In the genomic region with DNA sequence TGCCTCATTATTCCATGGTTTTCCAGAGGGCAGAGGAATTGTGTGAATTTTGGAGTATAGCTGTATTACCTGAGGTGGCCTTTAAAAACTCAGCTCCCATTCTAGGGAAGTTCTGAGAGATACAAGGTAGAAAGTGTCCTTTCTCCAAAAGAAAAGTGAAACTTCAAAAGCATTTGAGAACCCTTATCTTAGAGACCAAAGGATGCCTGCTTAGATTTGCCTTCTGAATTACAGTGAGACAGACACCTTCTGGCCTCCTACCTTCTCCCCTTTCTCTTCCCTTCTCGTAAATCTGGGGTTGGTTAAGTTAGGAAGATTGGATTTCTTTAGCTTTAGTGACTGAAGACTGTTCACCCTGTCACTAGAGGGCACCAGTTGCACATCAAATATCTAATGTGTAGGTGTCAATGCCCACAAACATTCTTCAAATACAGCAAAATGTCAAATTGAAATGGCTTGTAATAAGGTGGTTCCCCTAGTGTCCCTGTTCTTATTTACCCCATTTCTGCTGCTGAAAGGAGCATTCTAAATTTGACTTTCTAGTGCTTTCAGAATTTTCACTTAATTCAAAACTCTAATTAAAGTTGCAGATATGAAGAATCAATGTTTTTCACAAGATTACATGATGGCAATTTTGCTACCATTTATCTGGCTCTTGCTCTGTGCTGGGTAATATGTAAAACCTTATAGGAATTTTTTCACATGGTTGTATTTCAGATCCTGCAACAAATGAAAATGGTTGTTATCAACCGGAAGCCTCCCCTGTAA, we compare ENCODE assay signal across 9 cellular contexts. TPM values are rescaled to one million over a fixed set of nuclear protein-coding genes. Genes with fewer than 3 reads are reported as not detected.
DNase-seq lines count a peak whose midpoint lies in the region; ATAC-seq and TF ChIP-seq lines count a peak whose summit lies in the region.
"Had no signal": no experiment of that assay in that cellular context is flagged by ENCODE, and none has a peak within 500 bp of the region (broad histone marks: within the 10 kb centered on the region; RNA-seq: fewer than 3 reads in every experiment).

No MANE protein-coding gene starts in this region.

- intact Hi-C loops in activated T-helper 2 cell treated with anti-CD3 and anti-CD28 coated beads, Interferon-gamma antibody, Interleukin-2, Interleukin-4, amounts not matched to agents 10 μg/mL and 5 μg/mL and 100 μg/mL, durations not matched to agents 14 hours and 24 hours and 36 hours (cut with micrococcal nuclease): loop anchor here (1.0 to 10.0 kb wide), 3 partner anchors 521 to 1111 kb away; a partner anchor contains a TSS

- H3K27me3 Mint-ChIP-seq in activated T-helper 2 cell treated with anti-CD3 and anti-CD28 coated beads, Interferon-gamma antibody, Interleukin-2, Interleukin-4, amounts not matched to agents 10 μg/mL and 5 μg/mL and 100 μg/mL, durations not matched to agents 14 hours and 24 hours and 36 hours (ENCODE audit: low read depth): peaks cover 18% of the 10 kb centered on the region
- H3K27me3 Mint-ChIP-seq: activated naive CD4-positive, alpha-beta T cell treated with anti-CD3 and anti-CD28 coated beads, Interleukin-2, amount 50 U/mL, for 24 hours had no signal

- DNase-seq in D341Med (ENCODE audit: low spot score): peak; percentile 50
- peak; percentile 54 to 80 for DNase-seq in NCI-H524 (lab: John Stamatoyannopoulos, UW)
- DNase-seq in activated CD4-positive, alpha-beta T cell treated with anti-CD3 and anti-CD28 coated beads, Interleukin-2, amount 50 U/mL, for 4 hours: peak; percentile 25 to 27
- DNase-seq in fibroblast of pulmonary artery (ENCODE audit: low read depth): peak; percentile 80
- no peak for DNase-seq in omental fat pad (ENCODE audit: low spot score)
- no peak for DNase-seq in activated T-helper 2 cell treated with anti-CD3 and anti-CD28 coated beads, Interferon-gamma antibody, Interleukin-2, Interleukin-4, amounts not matched to agents 10 μg/mL and 5 μg/mL and 100 μg/mL, durations not matched to agents 14 hours and 24 hours and 36 hours (ENCODE audit: low spot score)

- H3K4me3 ChIP-seq in fibroblast of pulmonary artery (replicated peaks; ENCODE audit: low read depth, low read length): no peak overlapping the region

- H3K9me3 Mint-ChIP-seq in activated T-helper 2 cell treated with anti-CD3 and anti-CD28 coated beads, Interferon-gamma antibody, Interleukin-2, Interleukin-4, amounts not matched to agents 10 μg/mL and 5 μg/mL and 100 μg/mL, durations not matched to agents 14 hours and 24 hours and 36 hours: no peaks in the 10 kb centered on the region
- H3K9me3 Mint-ChIP-seq: activated naive CD4-positive, alpha-beta T cell treated with anti-CD3 and anti-CD28 coated beads, Interleukin-2, amount 50 U/mL, for 24 hours had no signal

- H3K4me1 Mint-ChIP-seq in activated T-helper 2 cell treated with anti-CD3 and anti-CD28 coated beads, Interferon-gamma antibody, Interleukin-2, Interleukin-4, amounts not matched to agents 10 μg/mL and 5 μg/mL and 100 μg/mL, durations not matched to agents 14 hours and 24 hours and 36 hours (ENCODE audit: low read depth): peaks cover 7% of the 10 kb centered on the region

- peak; percentile 45 for ATAC-seq in GM19328 (IDR thresholded peaks at IDR 0.05; ENCODE audit: unreplicated experiment)
- peak; percentile 37 for ATAC-seq in HG03354 (IDR thresholded peaks at IDR 0.05; ENCODE audit: poor library complexity, severe bottlenecking, unreplicated experiment)
- ATAC-seq in omental fat pad (ENCODE audit: low FRiP score): peak; percentile 52

- H3K27ac Mint-ChIP-seq in activated T-helper 2 cell treated with anti-CD3 and anti-CD28 coated beads, Interferon-gamma antibody, Interleukin-2, Interleukin-4, amounts not matched to agents 10 μg/mL and 5 μg/mL and 100 μg/mL, durations not matched to agents 14 hours and 24 hours and 36 hours: no peak overlapping the region
- H3K27ac Mint-ChIP-seq: activated naive CD4-positive, alpha-beta T cell treated with anti-CD3 and anti-CD28 coated beads, Interleukin-2, amount 50 U/mL, for 24 hours had no signal

- TF ChIP-seq CTCF in fibroblast of pulmonary artery (IDR thresholded peaks at IDR 0.05; ENCODE audit: low read length, missing control alignments) (peak; percentile 77), omental fat pad (IDR thresholded peaks at IDR 0.05) (no peak)

- no peak overlapping the region for H3K4me3 Mint-ChIP-seq in activated T-helper 2 cell treated with anti-CD3 and anti-CD28 coated beads, Interferon-gamma antibody, Interleukin-2, Interleukin-4, amounts not matched to agents 10 μg/mL and 5 μg/mL and 100 μg/mL, durations not matched to agents 14 hours and 24 hours and 36 hours (ENCODE audit: low read depth)
- H3K4me3 Mint-ChIP-seq: activated naive CD4-positive, alpha-beta T cell treated with anti-CD3 and anti-CD28 coated beads, Interleukin-2, amount 50 U/mL, for 24 hours had no signal

- no peaks in the 10 kb centered on the region for H3K36me3 Mint-ChIP-seq in activated T-helper 2 cell treated with anti-CD3 and anti-CD28 coated beads, Interferon-gamma antibody, Interleukin-2, Interleukin-4, amounts not matched to agents 10 μg/mL and 5 μg/mL and 100 μg/mL, durations not matched to agents 14 hours and 24 hours and 36 hours (ENCODE audit: low read depth)
- H3K36me3 Mint-ChIP-seq: activated naive CD4-positive, alpha-beta T cell treated with anti-CD3 and anti-CD28 coated beads, Interleukin-2, amount 50 U/mL, for 24 hours had no signal

RNA-seq across cellular contexts. Expression of a gene that starts 46.7 kb away (rescaled TPM):
- total RNA-seq in omental fat pad: 10 to 100 TPM; 31.2 to 41.8 (median 34.1) TPM
- total RNA-seq in activated T-helper 2 cell treated with anti-CD3 and anti-CD28 coated beads, Interferon-gamma antibody, Interleukin-2, Interleukin-4, amounts not matched to agents 10 μg/mL and 5 μg/mL and 100 μg/mL, durations not matched to agents 14 hours and 24 hours and 36 hours: 53.5 and 56.9 TPM in 2 replicates

Comparison
In these comparisons a context has a peak if more than half of its experiments do, and no peak if none do; other contexts are left out.
1. DNase-seq: peak in D341Med (single experiment), NCI-H524 (2 of 2), activated CD4-positive, alpha-beta T cell treated with anti-CD3 and anti-CD28 coated beads, Interleukin-2, amount 50 U/mL, for 4 hours (2 of 2) and fibroblast of pulmonary artery (single experiment); none in omental fat pad (single experiment) and activated T-helper 2 cell treated with anti-CD3 and anti-CD28 coated beads, Interferon-gamma antibody, Interleukin-2, Interleukin-4, amounts not matched to agents 10 μg/mL and 5 μg/mL and 100 μg/mL, durations not matched to agents 14 hours and 24 hours and 36 hours (single experiment).
2. Peak in every context shown above with its lines, with median percentiles within 50 percentile points of each other: ATAC-seq.